In the genomic region with DNA sequence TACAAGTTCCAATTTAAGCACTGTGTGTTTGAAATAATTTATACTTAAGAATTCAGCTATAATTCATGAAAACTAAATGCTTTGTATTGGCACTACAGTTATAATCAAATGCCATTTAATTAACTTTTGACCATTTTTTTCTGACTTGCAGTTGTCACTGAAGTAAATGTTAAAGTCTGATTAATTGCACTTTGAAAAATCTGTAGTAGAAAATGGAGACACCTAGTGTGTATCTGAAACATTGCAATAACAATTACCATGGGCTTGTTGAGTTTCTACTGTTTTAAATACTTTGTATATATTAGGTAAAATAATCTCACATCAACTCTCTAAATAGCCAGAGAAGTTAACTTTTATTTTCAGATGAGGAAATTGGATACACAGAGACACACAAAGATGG, we compare ENCODE assay signal across 10 cellular contexts.
DNase-seq lines count a peak whose midpoint lies in the region; ATAC-seq, FAIRE-seq and TF ChIP-seq lines count a peak whose summit lies in the region.
"Had no signal": no experiment of that assay in that cellular context is flagged by ENCODE, and none has a peak within 500 bp of the region (broad histone marks: within the 10 kb centered on the region; RNA-seq: fewer than 3 reads in every experiment).

No MANE protein-coding gene starts in this region.

- no peak overlapping the region for H3K4me3 ChIP-seq in Loucy (ENCODE audit: low read length, poor library complexity, severe bottlenecking)
- no peak overlapping the region for H3K4me3 ChIP-seq in pancreas
- H3K4me3 ChIP-seq in sigmoid colon = no peak overlapping the region

- no peak overlapping the region for H3K4me2 ChIP-seq in Loucy (ENCODE audit: low read depth, low read length, poor library complexity, severe bottlenecking)

- TF ChIP-seq POLR2A in sigmoid colon (IDR thresholded peaks at IDR 0.05) = no peak

- H3K36me3 ChIP-seq in Loucy (ENCODE audit: insufficient read depth, low read length) = no peaks in the 10 kb centered on the region
- no peaks in the 10 kb centered on the region for H3K36me3 ChIP-seq in pancreas
- H3K36me3 ChIP-seq in sigmoid colon = no peaks in the 10 kb centered on the region

- peak in 1 of 4 donors; percentile 64 for ATAC-seq in pancreas
- ATAC-seq: right cardiac atrium, T-helper 17 cell had no signal

- intact Hi-C loops in pancreas (cut with DNase I) (no loop called here), head of caudate nucleus (cut with DNase I) (no loop called here), sigmoid colon (cut with DNase I) (no loop called here)

- H3F3A ChIP-seq in Loucy (ENCODE audit: low read depth) = no peaks in the 10 kb centered on the region

- H3K27ac Mint-ChIP-seq in chondrocyte (ENCODE audit: unreplicated experiment) = no peak overlapping the region
- H3K27ac Mint-ChIP-seq: T-helper 17 cell had no signal

- no peak overlapping the region for H3K9ac ChIP-seq in Loucy (ENCODE audit: low read depth, low read length, poor library complexity, severe bottlenecking)

- no peak for TF ChIP-seq EP300 in sigmoid colon (IDR thresholded peaks at IDR 0.05)

- no peaks in the 10 kb centered on the region for H3K9me2 ChIP-seq in Loucy (replicated peaks; ENCODE audit: low read depth, low read length)

- no peaks in the 10 kb centered on the region for H4K20me1 ChIP-seq in Loucy (ENCODE audit: insufficient read depth, low read length, poor library complexity, severe bottlenecking)

- no peaks in the 10 kb centered on the region for H3K4me1 Mint-ChIP-seq in chondrocyte (ENCODE audit: low read depth)
- H3K4me1 Mint-ChIP-seq: T-helper 17 cell had no signal

- peak; percentile 2 for DNase-seq in NCI-H345 treated with DMSO at 0.1 percent for 48 hours (lab: John Stamatoyannopoulos, UW; ENCODE audit: unreplicated experiment)
- no peak for DNase-seq in NCI-H345 (lab: John Stamatoyannopoulos, UW)
- no peak for DNase-seq in chondrocyte (ENCODE audit: low spot score)
- no peak for DNase-seq in pancreas
- no peak for DNase-seq in activated naive CD4-positive, alpha-beta T cell (lab: John Stamatoyannopoulos, UW)
- DNase-seq in head of caudate nucleus = no peak
- DNase-seq in sigmoid colon = no peak
- DNase-seq: right cardiac atrium, T-helper 17 cell had no signal

- H3K27me3 Mint-ChIP-seq in chondrocyte (ENCODE audit: low read depth) = peaks cover 9% of the 10 kb centered on the region
- H3K27me3 Mint-ChIP-seq: T-helper 17 cell had no signal

- H3K27me3 ChIP-seq in Loucy (ENCODE audit: insufficient read depth, low read length, poor library complexity, severe bottlenecking) (no peaks in the 10 kb centered on the region), pancreas (no peaks in the 10 kb centered on the region), sigmoid colon (no peaks in the 10 kb centered on the region)

- H3K27ac ChIP-seq in pancreas (no peak overlapping the region), sigmoid colon (no peak overlapping the region)

- H3K36me3 Mint-ChIP-seq in chondrocyte (ENCODE audit: low read depth) = no peaks in the 10 kb centered on the region

- H2AFZ ChIP-seq in Loucy (ENCODE audit: low read length) = no peak overlapping the region

- TF ChIP-seq CTCF in Loucy (conservative IDR thresholded peaks at IDR 0.05; ENCODE audit: low read length) (peak; percentile 71), chondrocyte (IDR thresholded peaks at IDR 0.05) (peak; percentile 81), pancreas (IDR thresholded peaks at IDR 0.05) (peak in 1 of 4 donors; percentile 22), sigmoid colon (IDR thresholded peaks at IDR 0.05) (no peak)

- H3K9me3 ChIP-seq in Loucy (ENCODE audit: insufficient read depth, low read depth, low read length) = no peaks in the 10 kb centered on the region
- no peaks in the 10 kb centered on the region for H3K9me3 ChIP-seq in pancreas
- H3K9me3 ChIP-seq in sigmoid colon = no peaks in the 10 kb centered on the region

- H3K4me1 ChIP-seq in Loucy (ENCODE audit: insufficient read depth, low read length, poor library complexity, severe bottlenecking) (no peaks in the 10 kb centered on the region), pancreas (peaks cover 10 to 25% (median 10%) of the 10 kb centered on the region in 3 donors), sigmoid colon (no peaks in the 10 kb centered on the region)

- H3K9me3 Mint-ChIP-seq in chondrocyte (ENCODE audit: low read depth) = no peaks in the 10 kb centered on the region

- FAIRE-seq in pancreas (lab: Jason Lieb, UNC) = peak; percentile 49

- H3K4me3 Mint-ChIP-seq in chondrocyte (ENCODE audit: unreplicated experiment) = no peak overlapping the region
- H3K4me3 Mint-ChIP-seq: T-helper 17 cell had no signal

- H3K79me2 ChIP-seq in Loucy (ENCODE audit: insufficient read depth, low read length) = no peaks in the 10 kb centered on the region

Comparison
In these comparisons a context has a peak if more than half of its experiments do, and no peak if none do; other contexts are left out.
1. CTCF ChIP-seq: peak in Loucy (single experiment) and chondrocyte (single experiment); none in sigmoid colon (0 of 4).